ENCODE assay signal across 1 cellular context in the genomic region with DNA sequence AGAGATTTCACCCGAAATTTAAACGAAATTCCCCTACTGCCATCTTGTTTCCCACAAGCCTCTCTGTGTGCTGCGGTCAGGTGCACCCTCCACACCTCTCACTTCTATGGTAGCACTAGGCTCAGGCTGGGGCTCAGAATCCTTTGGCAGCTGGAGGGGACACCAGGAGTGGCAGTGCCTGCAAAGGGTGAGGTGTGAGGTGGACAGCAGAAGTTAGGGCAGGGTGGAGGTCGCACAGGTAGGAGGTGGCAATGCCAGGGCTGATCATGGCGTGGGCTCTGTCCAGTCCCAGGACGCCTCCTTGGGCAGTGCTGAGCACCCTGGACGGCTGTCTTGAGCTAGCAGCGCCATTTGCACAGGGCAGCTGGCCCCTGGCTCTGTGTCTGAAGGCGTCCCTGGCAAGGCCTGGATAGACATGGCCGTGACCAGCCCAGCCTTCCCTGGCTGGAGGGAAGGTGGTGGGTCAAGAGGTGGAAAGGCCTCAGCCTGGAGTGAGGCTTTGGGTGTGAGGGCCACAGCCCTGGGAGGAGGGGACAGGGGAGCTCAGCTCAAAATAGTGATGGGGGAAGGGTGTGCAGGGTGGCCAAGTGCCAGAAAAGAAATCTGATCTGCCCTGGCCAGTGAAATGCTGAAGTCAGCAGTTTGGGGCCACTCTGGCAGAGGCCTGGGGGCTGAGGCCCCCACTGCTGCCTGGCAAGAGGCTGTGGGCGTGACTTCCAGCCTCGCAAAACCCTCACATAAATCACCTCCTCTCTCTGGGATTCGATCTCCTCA.
TF ChIP-seq lines count a peak whose summit lies in the region.

No MANE protein-coding gene starts in this region.

TF ChIP-seq in K562, 482 proteins besides CTCF, POLR2A, EP300 and RAD21:
- TF ChIP-seq ZKSCAN1 (IDR thresholded peaks at IDR 0.05; ENCODE audit: low read depth, low read length) (no peak), MAFF (IDR thresholded peaks at IDR 0.05; ENCODE audit: low read length) (peak; percentile 93), C11orf30 (IDR thresholded peaks at IDR 0.05; ENCODE audit: low read depth) (peak; percentile 97), MAFK (IDR thresholded peaks at IDR 0.05; ENCODE audit: low read length) (peak; percentile 96), YY1 (IDR thresholded peaks at IDR 0.05; ENCODE audit: borderline replicate concordance in 1 of 3, control insufficient read depth in 1 of 3, extremely low read depth in 1 of 3, insufficient read depth in 3 of 3, insufficient read length in 1 of 3, insufficient replicate concordance in 2 of 3, low read depth in 1 of 3, low read length in 2 of 3) (peak in 1 of 3 experiments; percentile 8), GABPB2 (CRISPR knock-in tag; conservative IDR thresholded peaks at IDR 0.05) (no peak), MAFG (tag; conservative IDR thresholded peaks at IDR 0.05) (peak; percentile 94), E2F8 (IDR thresholded peaks at IDR 0.05; ENCODE audit: low read depth, partially characterized antibody) (no peak), NFIC (IDR thresholded peaks at IDR 0.05) (peak; percentile 91), ZNF316 (IDR thresholded peaks at IDR 0.05) (peak; percentile 98), MEIS2 (IDR thresholded peaks at IDR 0.05; ENCODE audit: partially characterized antibody) (peak; percentile 14), RBBP5 (IDR thresholded peaks at IDR 0.05; ENCODE audit: borderline replicate concordance, insufficient read depth, low read length, poor library complexity, severe bottlenecking) (peak; percentile 29)
- TF ChIP-seq, protein P1, sequence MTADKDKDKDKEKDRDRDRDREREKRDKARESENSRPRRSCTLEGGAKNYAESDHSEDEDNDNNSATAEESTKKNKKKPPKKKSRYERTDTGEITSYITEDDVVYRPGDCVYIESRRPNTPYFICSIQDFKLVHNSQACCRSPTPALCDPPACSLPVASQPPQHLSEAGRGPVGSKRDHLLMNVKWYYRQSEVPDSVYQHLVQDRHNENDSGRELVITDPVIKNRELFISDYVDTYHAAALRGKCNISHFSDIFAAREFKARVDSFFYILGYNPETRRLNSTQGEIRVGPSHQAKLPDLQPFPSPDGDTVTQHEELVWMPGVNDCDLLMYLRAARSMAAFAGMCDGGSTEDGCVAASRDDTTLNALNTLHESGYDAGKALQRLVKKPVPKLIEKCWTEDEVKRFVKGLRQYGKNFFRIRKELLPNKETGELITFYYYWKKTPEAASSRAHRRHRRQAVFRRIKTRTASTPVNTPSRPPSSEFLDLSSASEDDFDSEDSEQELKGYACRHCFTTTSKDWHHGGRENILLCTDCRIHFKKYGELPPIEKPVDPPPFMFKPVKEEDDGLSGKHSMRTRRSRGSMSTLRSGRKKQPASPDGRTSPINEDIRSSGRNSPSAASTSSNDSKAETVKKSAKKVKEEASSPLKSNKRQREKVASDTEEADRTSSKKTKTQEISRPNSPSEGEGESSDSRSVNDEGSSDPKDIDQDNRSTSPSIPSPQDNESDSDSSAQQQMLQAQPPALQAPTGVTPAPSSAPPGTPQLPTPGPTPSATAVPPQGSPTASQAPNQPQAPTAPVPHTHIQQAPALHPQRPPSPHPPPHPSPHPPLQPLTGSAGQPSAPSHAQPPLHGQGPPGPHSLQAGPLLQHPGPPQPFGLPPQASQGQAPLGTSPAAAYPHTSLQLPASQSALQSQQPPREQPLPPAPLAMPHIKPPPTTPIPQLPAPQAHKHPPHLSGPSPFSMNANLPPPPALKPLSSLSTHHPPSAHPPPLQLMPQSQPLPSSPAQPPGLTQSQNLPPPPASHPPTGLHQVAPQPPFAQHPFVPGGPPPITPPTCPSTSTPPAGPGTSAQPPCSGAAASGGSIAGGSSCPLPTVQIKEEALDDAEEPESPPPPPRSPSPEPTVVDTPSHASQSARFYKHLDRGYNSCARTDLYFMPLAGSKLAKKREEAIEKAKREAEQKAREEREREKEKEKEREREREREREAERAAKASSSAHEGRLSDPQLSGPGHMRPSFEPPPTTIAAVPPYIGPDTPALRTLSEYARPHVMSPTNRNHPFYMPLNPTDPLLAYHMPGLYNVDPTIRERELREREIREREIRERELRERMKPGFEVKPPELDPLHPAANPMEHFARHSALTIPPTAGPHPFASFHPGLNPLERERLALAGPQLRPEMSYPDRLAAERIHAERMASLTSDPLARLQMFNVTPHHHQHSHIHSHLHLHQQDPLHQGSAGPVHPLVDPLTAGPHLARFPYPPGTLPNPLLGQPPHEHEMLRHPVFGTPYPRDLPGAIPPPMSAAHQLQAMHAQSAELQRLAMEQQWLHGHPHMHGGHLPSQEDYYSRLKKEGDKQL (CRISPR knock-in tag; IDR thresholded peaks at IDR 0.05; ENCODE audit: borderline replicate concordance), result 0 out of 2 replicates have a peak, but pooled peaks have one; percentile 21
